ENCODE assay signal across 1 cellular context in genomic region chr20:8250539-8251200, GRCh38.
TF ChIP-seq lines count a peak whose summit lies in the region.

No MANE protein-coding gene starts in this region.

TF ChIP-seq in HepG2, 621 proteins besides CTCF, POLR2A, EP300 and RAD21 (continued from another document and continues in another):
- TF ChIP-seq ZNF276 (CRISPR knock-in tag; IDR thresholded peaks at IDR 0.05; ENCODE audit: low read depth), result no peak
- no peak for TF ChIP-seq LRRFIP1 (CRISPR knock-in tag; conservative IDR thresholded peaks at IDR 0.05)
- TF ChIP-seq ZNF605 (CRISPR knock-in tag; IDR thresholded peaks at IDR 0.05), result no peak
- no peak for TF ChIP-seq ZNF616 (CRISPR knock-in tag; IDR thresholded peaks at IDR 0.05; ENCODE audit: low read depth)
- TF ChIP-seq NFATC3 (CRISPR knock-in tag; IDR thresholded peaks at IDR 0.05), result no peak
- no peak for TF ChIP-seq MATR3 (CRISPR knock-in tag; IDR thresholded peaks at IDR 0.05)
- TF ChIP-seq SALL1 (CRISPR knock-in tag; IDR thresholded peaks at IDR 0.05), result peak; percentile 95
- no peak for TF ChIP-seq AFF4 (CRISPR knock-in tag; IDR thresholded peaks at IDR 0.05)
- peak; percentile 85 for TF ChIP-seq HNF1A (IDR thresholded peaks at IDR 0.05; ENCODE audit: low read depth)
- TF ChIP-seq HNF1A (CRISPR knock-in tag; IDR thresholded peaks at IDR 0.05; ENCODE audit: borderline replicate concordance), result peak; percentile 95; the same call in 1 of the 2 replicates
- TF ChIP-seq SMAD3 (CRISPR knock-in tag; IDR thresholded peaks at IDR 0.05), result peak; percentile 68; the same call in 1 of the 2 replicates
- TF ChIP-seq KMT2B (CRISPR knock-in tag; IDR thresholded peaks at IDR 0.05), result 0 out of 2 replicates have a peak, but pooled peaks have one; percentile 30
- no peak for TF ChIP-seq ZIK1 (CRISPR knock-in tag; IDR thresholded peaks at IDR 0.05; ENCODE audit: borderline replicate concordance, low read depth)
- TF ChIP-seq ZBTB20 (CRISPR knock-in tag; IDR thresholded peaks at IDR 0.05; ENCODE audit: borderline replicate concordance, low read depth), result peak; percentile 98; the same call in 1 of the 2 replicates
- TF ChIP-seq U2AF2 (IDR thresholded peaks at IDR 0.05; ENCODE audit: low read depth, low read length), result no peak
- no peak for TF ChIP-seq ZNF780A (CRISPR knock-in tag; IDR thresholded peaks at IDR 0.05)
- peak; percentile 82 for TF ChIP-seq KLF6 (CRISPR knock-in tag; IDR thresholded peaks at IDR 0.05)
- peak; percentile 68; the same call in 1 of the 2 replicates for TF ChIP-seq AKAP8 (CRISPR knock-in tag; IDR thresholded peaks at IDR 0.05)
- no peak for TF ChIP-seq ZNF512 (CRISPR knock-in tag; IDR thresholded peaks at IDR 0.05)
- TF ChIP-seq TFDP1 (CRISPR knock-in tag; IDR thresholded peaks at IDR 0.05; ENCODE audit: borderline replicate concordance), result peak; percentile 25; the same call in 1 of the 2 replicates
- TF ChIP-seq ZNF225 (CRISPR knock-in tag; IDR thresholded peaks at IDR 0.05), result no peak
- TF ChIP-seq KAT7 (CRISPR knock-in tag; IDR thresholded peaks at IDR 0.05; ENCODE audit: borderline replicate concordance), result peak; percentile 62; the same call in 1 of the 2 replicates
- no peak for TF ChIP-seq HDAC6 (IDR thresholded peaks at IDR 0.05; ENCODE audit: low read depth, low read length)
- TF ChIP-seq HCFC1 (IDR thresholded peaks at IDR 0.05; ENCODE audit: low read depth, low read length), result no peak
- TF ChIP-seq SRSF1 (optimal IDR thresholded peaks at IDR 0.05; ENCODE audit: low read depth, low read length), result no peak
- peak; percentile 87 for TF ChIP-seq KDM6A (CRISPR knock-in tag; IDR thresholded peaks at IDR 0.05; ENCODE audit: low read depth)
- TF ChIP-seq ZBTB10 (CRISPR knock-in tag; IDR thresholded peaks at IDR 0.05; ENCODE audit: borderline replicate concordance), result no peak
- TF ChIP-seq ZNF484 (CRISPR knock-in tag; IDR thresholded peaks at IDR 0.05; ENCODE audit: borderline replicate concordance, low read depth), result no peak
- TF ChIP-seq SRSF9 (IDR thresholded peaks at IDR 0.05; ENCODE audit: borderline replicate concordance, insufficient read depth, low read depth, low read length, poor library complexity, severe bottlenecking), result no peak
- no peak for TF ChIP-seq KLF15 (CRISPR knock-in tag; IDR thresholded peaks at IDR 0.05; ENCODE audit: borderline replicate concordance)
- no peak for TF ChIP-seq SUZ12 (IDR thresholded peaks at IDR 0.05; ENCODE audit: low read depth, low read length)
- no peak for TF ChIP-seq GABPA (IDR thresholded peaks at IDR 0.05; ENCODE audit: low read depth, low read length)
- TF ChIP-seq GABPA (CRISPR knock-in tag; IDR thresholded peaks at IDR 0.05; ENCODE audit: low read depth), result no peak; the same call in 1 of the 2 replicates
- TF ChIP-seq ZNF451 (CRISPR knock-in tag; IDR thresholded peaks at IDR 0.05), result no peak
- TF ChIP-seq ZNF414 (CRISPR knock-in tag; IDR thresholded peaks at IDR 0.05), result peak; percentile 90
- peak; percentile 96; the same call in 1 of the 2 replicates for TF ChIP-seq RXRA (CRISPR knock-in tag; IDR thresholded peaks at IDR 0.05)
- TF ChIP-seq ZBTB3 (CRISPR knock-in tag; IDR thresholded peaks at IDR 0.05; ENCODE audit: borderline replicate concordance, low read depth), result no peak
- peak; percentile 88; the same call in 1 of the 2 replicates for TF ChIP-seq ZNF614 (CRISPR knock-in tag; IDR thresholded peaks at IDR 0.05; ENCODE audit: borderline replicate concordance)
- TF ChIP-seq CHD2 (IDR thresholded peaks at IDR 0.05; ENCODE audit: low read depth, low read length), result no peak
- peak; percentile 73; the same call in 1 of the 2 replicates for TF ChIP-seq ZNF792 (CRISPR knock-in tag; IDR thresholded peaks at IDR 0.05)
- TF ChIP-seq JARID2 (CRISPR knock-in tag; IDR thresholded peaks at IDR 0.05; ENCODE audit: insufficient replicate concordance), result peak; percentile 31
- TF ChIP-seq GZF1 (CRISPR knock-in tag; IDR thresholded peaks at IDR 0.05), result no peak
